Comparison of ENCODE assay signal across 1 cellular context in the genomic region with DNA sequence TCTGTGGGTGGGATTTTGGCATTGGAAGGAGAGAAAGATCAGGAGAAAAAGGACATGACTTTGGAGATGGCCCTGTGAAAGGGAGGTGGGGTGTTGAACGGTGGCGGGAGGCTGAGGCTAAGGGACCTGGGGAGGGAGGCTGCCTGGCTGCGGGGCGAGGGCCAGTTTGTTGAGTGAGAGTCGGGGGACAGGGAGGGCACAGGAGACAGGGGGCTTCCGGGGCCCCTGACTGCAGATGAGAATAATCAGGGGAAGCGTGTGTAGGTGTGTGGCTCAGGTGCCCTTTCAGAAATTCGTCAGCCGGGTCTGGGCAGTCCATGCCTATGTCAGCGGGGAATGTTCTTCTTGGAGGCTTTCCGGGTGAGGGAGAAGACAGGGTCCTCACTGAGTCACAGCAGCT.
TF ChIP-seq lines count a peak whose summit lies in the region.

No MANE protein-coding gene starts in this region.

TF ChIP-seq in GM23338, 12 proteins besides CTCF, POLR2A, EP300 and RAD21 (continued from another document):
- TF ChIP-seq, protein P1, sequence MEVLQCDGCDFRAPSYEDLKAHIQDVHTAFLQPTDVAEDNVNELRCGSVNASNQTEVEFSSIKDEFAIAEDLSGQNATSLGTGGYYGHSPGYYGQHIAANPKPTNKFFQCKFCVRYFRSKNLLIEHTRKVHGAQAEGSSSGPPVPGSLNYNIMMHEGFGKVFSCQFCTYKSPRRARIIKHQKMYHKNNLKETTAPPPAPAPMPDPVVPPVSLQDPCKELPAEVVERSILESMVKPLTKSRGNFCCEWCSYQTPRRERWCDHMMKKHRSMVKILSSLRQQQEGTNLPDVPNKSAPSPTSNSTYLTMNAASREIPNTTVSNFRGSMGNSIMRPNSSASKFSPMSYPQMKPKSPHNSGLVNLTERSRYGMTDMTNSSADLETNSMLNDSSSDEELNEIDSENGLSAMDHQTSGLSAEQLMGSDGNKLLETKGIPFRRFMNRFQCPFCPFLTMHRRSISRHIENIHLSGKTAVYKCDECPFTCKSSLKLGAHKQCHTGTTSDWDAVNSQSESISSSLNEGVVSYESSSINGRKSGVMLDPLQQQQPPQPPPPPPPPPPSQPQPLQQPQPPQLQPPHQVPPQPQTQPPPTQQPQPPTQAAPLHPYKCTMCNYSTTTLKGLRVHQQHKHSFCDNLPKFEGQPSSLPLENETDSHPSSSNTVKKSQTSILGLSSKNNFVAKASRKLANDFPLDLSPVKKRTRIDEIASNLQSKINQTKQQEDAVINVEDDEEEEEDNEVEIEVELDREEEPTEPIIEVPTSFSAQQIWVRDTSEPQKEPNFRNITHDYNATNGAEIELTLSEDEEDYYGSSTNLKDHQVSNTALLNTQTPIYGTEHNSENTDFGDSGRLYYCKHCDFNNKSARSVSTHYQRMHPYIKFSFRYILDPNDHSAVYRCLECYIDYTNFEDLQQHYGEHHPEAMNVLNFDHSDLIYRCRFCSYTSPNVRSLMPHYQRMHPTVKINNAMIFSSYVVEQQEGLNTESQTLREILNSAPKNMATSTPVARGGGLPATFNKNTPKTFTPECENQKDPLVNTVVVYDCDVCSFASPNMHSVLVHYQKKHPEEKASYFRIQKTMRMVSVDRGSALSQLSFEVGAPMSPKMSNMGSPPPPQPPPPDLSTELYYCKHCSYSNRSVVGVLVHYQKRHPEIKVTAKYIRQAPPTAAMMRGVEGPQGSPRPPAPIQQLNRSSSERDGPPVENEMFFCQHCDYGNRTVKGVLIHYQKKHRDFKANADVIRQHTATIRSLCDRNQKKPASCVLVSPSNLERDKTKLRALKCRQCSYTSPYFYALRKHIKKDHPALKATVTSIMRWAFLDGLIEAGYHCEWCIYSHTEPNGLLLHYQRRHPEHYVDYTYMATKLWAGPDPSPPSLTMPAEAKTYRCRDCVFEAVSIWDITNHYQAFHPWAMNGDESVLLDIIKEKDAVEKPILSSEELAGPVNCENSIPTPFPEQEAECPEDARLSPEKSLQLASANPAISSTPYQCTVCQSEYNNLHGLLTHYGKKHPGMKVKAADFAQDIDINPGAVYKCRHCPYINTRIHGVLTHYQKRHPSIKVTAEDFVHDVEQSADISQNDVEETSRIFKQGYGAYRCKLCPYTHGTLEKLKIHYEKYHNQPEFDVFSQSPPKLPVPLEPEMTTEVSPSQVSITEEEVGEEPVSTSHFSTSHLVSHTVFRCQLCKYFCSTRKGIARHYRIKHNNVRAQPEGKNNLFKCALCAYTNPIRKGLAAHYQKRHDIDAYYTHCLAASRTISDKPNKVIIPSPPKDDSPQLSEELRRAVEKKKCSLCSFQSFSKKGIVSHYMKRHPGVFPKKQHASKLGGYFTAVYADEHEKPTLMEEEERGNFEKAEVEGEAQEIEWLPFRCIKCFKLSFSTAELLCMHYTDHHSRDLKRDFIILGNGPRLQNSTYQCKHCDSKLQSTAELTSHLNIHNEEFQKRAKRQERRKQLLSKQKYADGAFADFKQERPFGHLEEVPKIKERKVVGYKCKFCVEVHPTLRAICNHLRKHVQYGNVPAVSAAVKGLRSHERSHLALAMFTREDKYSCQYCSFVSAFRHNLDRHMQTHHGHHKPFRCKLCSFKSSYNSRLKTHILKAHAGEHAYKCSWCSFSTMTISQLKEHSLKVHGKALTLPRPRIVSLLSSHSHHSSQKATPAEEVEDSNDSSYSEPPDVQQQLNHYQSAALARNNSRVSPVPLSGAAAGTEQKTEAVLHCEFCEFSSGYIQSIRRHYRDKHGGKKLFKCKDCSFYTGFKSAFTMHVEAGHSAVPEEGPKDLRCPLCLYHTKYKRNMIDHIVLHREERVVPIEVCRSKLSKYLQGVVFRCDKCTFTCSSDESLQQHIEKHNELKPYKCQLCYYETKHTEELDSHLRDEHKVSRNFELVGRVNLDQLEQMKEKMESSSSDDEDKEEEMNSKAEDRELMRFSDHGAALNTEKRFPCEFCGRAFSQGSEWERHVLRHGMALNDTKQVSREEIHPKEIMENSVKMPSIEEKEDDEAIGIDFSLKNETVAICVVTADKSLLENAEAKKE (CRISPR knock-in tag; IDR thresholded peaks at IDR 0.05): no peak
- TF ChIP-seq EZH2phosphoT487 (IDR thresholded peaks at IDR 0.05; ENCODE audit: unreplicated experiment): no peak
- no peak for TF ChIP-seq POLR2AphosphoS5 (IDR thresholded peaks at IDR 0.05; ENCODE audit: low read depth)
- no peak for TF ChIP-seq EZH2 (IDR thresholded peaks at IDR 0.05; ENCODE audit: low read depth, unreplicated experiment)
- TF ChIP-seq, protein P2, sequence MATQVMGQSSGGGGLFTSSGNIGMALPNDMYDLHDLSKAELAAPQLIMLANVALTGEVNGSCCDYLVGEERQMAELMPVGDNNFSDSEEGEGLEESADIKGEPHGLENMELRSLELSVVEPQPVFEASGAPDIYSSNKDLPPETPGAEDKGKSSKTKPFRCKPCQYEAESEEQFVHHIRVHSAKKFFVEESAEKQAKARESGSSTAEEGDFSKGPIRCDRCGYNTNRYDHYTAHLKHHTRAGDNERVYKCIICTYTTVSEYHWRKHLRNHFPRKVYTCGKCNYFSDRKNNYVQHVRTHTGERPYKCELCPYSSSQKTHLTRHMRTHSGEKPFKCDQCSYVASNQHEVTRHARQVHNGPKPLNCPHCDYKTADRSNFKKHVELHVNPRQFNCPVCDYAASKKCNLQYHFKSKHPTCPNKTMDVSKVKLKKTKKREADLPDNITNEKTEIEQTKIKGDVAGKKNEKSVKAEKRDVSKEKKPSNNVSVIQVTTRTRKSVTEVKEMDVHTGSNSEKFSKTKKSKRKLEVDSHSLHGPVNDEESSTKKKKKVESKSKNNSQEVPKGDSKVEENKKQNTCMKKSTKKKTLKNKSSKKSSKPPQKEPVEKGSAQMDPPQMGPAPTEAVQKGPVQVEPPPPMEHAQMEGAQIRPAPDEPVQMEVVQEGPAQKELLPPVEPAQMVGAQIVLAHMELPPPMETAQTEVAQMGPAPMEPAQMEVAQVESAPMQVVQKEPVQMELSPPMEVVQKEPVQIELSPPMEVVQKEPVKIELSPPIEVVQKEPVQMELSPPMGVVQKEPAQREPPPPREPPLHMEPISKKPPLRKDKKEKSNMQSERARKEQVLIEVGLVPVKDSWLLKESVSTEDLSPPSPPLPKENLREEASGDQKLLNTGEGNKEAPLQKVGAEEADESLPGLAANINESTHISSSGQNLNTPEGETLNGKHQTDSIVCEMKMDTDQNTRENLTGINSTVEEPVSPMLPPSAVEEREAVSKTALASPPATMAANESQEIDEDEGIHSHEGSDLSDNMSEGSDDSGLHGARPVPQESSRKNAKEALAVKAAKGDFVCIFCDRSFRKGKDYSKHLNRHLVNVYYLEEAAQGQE (IDR thresholded peaks at IDR 0.05; ENCODE audit: unreplicated experiment): no peak
- no peak for TF ChIP-seq STAT1 (IDR thresholded peaks at IDR 0.05; ENCODE audit: unreplicated experiment)
TF ChIP-seq in GM23338: peak in this region for 0.
